ENCODE assay signal across 10 cellular contexts in genomic region chr11:116073854-116074837, GRCh38.
DNase-seq lines count a peak whose midpoint lies in the region; ATAC-seq lines count a peak whose summit lies in the region.
"Had no signal": no experiment of that assay in that cellular context is flagged by ENCODE, and none has a peak within 500 bp of the region (broad histone marks: within the 10 kb centered on the region; RNA-seq: fewer than 3 reads in every experiment).

No MANE protein-coding gene starts in this region.

- no peak overlapping the region for H3K4me3 ChIP-seq in CD4-positive, alpha-beta memory T cell (ENCODE audit: low read length in 2 of 2)

- H3K27me3 Mint-ChIP-seq in CD4-positive, alpha-beta memory T cell = peaks cover 2 to 3% of the 10 kb centered on the region in 2 donors
- no peaks in the 10 kb centered on the region for H3K27me3 Mint-ChIP-seq in activated CD4-positive, alpha-beta T cell treated with anti-CD3 and anti-CD28 coated beads, Interleukin-2, amount 10 ng/mL, durations not matched to agents 24 days and 14 days
- H3K27me3 Mint-ChIP-seq: activated naive CD8-positive, alpha-beta T cell treated with anti-CD3 and anti-CD28 coated beads, Interleukin-2, amount 10 ng/mL, durations not matched to agents 7 days and 5 days had no signal

- POLR2A ChIA-PET in CD4-positive, alpha-beta memory T cell (lab: Charles Lee; ENCODE audit: partially characterized antibody) = no interaction called here

- no peaks in the 10 kb centered on the region for H3K4me1 Mint-ChIP-seq in CD4-positive, alpha-beta memory T cell
- no peaks in the 10 kb centered on the region for H3K4me1 Mint-ChIP-seq in activated CD4-positive, alpha-beta T cell treated with anti-CD3 and anti-CD28 coated beads, Interleukin-2, amount 10 ng/mL, durations not matched to agents 24 days and 14 days
- H3K4me1 Mint-ChIP-seq: activated naive CD8-positive, alpha-beta T cell treated with anti-CD3 and anti-CD28 coated beads, Interleukin-2, amount 10 ng/mL, durations not matched to agents 7 days and 5 days had no signal

- DNase-seq in NCI-H82 (lab: John Stamatoyannopoulos, UW) (peak; percentile 88), kidney glomerular epithelial cell (lab: John Stamatoyannopoulos, UW) (peak; percentile 75), activated gamma-delta T cell treated with Interleukin-2 at 50 U/mL for 16 hours (no peak)
- no peak for DNase-seq in CD4-positive, alpha-beta memory T cell
- no peak for DNase-seq in stimulated activated CD4-positive, alpha-beta T cell treated with anti-CD3 and anti-CD28 coated beads, Interleukin-1b, Interleukin-23, amount 100 ng/mL, for 48 hours
- no peak for DNase-seq in activated CD4-positive, alpha-beta T cell treated with anti-CD3 and anti-CD28 coated beads, Interleukin-2, amount 10 ng/mL, durations not matched to agents 24 days and 14 days
- DNase-seq: activated naive CD8-positive, alpha-beta T cell treated with anti-CD3 and anti-CD28 coated beads, Interleukin-2, amount 10 ng/mL, durations not matched to agents 7 days and 5 days had no signal

- no peak overlapping the region for H3K27ac Mint-ChIP-seq in CD4-positive, alpha-beta memory T cell
- H3K27ac Mint-ChIP-seq in activated CD4-positive, alpha-beta T cell treated with anti-CD3 and anti-CD28 coated beads, Interleukin-2, amount 10 ng/mL, durations not matched to agents 24 days and 14 days = no peak overlapping the region
- H3K27ac Mint-ChIP-seq: activated naive CD8-positive, alpha-beta T cell treated with anti-CD3 and anti-CD28 coated beads, Interleukin-2, amount 10 ng/mL, durations not matched to agents 7 days and 5 days; natural killer cell treated with Interleukin-12 subunit alpha and Interleukin-12 subunit beta and Interleukin-15 and Interleukin-18, amount 100 ng/mL, for 72 hours had no signal

- H3K27ac ChIP-seq in CD4-positive, alpha-beta memory T cell (ENCODE audit: low read depth, low read length) = no peak overlapping the region

- no peaks in the 10 kb centered on the region for H3K36me3 Mint-ChIP-seq in CD4-positive, alpha-beta memory T cell
- H3K36me3 Mint-ChIP-seq in activated CD4-positive, alpha-beta T cell treated with anti-CD3 and anti-CD28 coated beads, Interleukin-2, amount 10 ng/mL, durations not matched to agents 24 days and 14 days (ENCODE audit: low read depth) = no peaks in the 10 kb centered on the region
- H3K36me3 Mint-ChIP-seq: activated naive CD8-positive, alpha-beta T cell treated with anti-CD3 and anti-CD28 coated beads, Interleukin-2, amount 10 ng/mL, durations not matched to agents 7 days and 5 days; natural killer cell treated with Interleukin-12 subunit alpha and Interleukin-12 subunit beta and Interleukin-15 and Interleukin-18, amount 100 ng/mL, for 72 hours had no signal

- H3K4me3 Mint-ChIP-seq in CD4-positive, alpha-beta memory T cell = no peak overlapping the region
- no peak overlapping the region for H3K4me3 Mint-ChIP-seq in activated CD4-positive, alpha-beta T cell treated with anti-CD3 and anti-CD28 coated beads, Interleukin-2, amount 10 ng/mL, durations not matched to agents 24 days and 14 days
- H3K4me3 Mint-ChIP-seq: activated naive CD8-positive, alpha-beta T cell treated with anti-CD3 and anti-CD28 coated beads, Interleukin-2, amount 10 ng/mL, durations not matched to agents 7 days and 5 days; natural killer cell treated with Interleukin-12 subunit alpha and Interleukin-12 subunit beta and Interleukin-15 and Interleukin-18, amount 100 ng/mL, for 72 hours had no signal

- intact Hi-C loops in CD4-positive, alpha-beta memory T cell (cut with micrococcal nuclease) = no loop called here
- intact Hi-C loops in activated CD4-positive, alpha-beta T cell treated with anti-CD3 and anti-CD28 coated beads, Interleukin-2, amount 10 ng/mL, durations not matched to agents 24 days and 14 days (cut with micrococcal nuclease) = no loop called here

- ATAC-seq in GM18868 (IDR thresholded peaks at IDR 0.05; ENCODE audit: unreplicated experiment) (peak; percentile 92), HG02870 (IDR thresholded peaks at IDR 0.05; ENCODE audit: unreplicated experiment) (peak; percentile 93)

- no peaks in the 10 kb centered on the region for H3K9me3 ChIP-seq in CD4-positive, alpha-beta memory T cell (ENCODE audit: control insufficient read depth in 1 of 2, low read length in 2 of 2)

- CTCF ChIA-PET in CD4-positive, alpha-beta memory T cell (lab: Charles Lee; ENCODE audit: partially characterized antibody) = interaction anchor here (1.0 kb wide), 1 partner anchor 10 kb away, joined by 3 read pairs; no protein-coding TSS in a partner anchor

- H3K27me3 ChIP-seq in CD4-positive, alpha-beta memory T cell (ENCODE audit: insufficient read depth, low read length) = no peaks in the 10 kb centered on the region

- peaks cover 0 to 8% (median 1%) of the 10 kb centered on the region in 8 donors for H3K9me3 Mint-ChIP-seq in CD4-positive, alpha-beta memory T cell
- H3K9me3 Mint-ChIP-seq in activated CD4-positive, alpha-beta T cell treated with anti-CD3 and anti-CD28 coated beads, Interleukin-2, amount 10 ng/mL, durations not matched to agents 24 days and 14 days = no peaks in the 10 kb centered on the region
- H3K9me3 Mint-ChIP-seq: activated naive CD8-positive, alpha-beta T cell treated with anti-CD3 and anti-CD28 coated beads, Interleukin-2, amount 10 ng/mL, durations not matched to agents 7 days and 5 days had no signal

- no peaks in the 10 kb centered on the region for H3K4me1 ChIP-seq in CD4-positive, alpha-beta memory T cell (ENCODE audit: insufficient read depth, low read length)

- no peaks in the 10 kb centered on the region for H3K36me3 ChIP-seq in CD4-positive, alpha-beta memory T cell (ENCODE audit: insufficient read depth, low read length)

Comparison
In these comparisons a context has a peak if more than half of its experiments do, and no peak if none do; other contexts are left out.
1. DNase-seq: peak in NCI-H82 (single experiment) and kidney glomerular epithelial cell (single experiment); none in CD4-positive, alpha-beta memory T cell (0 of 5), stimulated activated CD4-positive, alpha-beta T cell treated with anti-CD3 and anti-CD28 coated beads, Interleukin-1b, Interleukin-23, amount 100 ng/mL, for 48 hours (single experiment), activated CD4-positive, alpha-beta T cell treated with anti-CD3 and anti-CD28 coated beads, Interleukin-2, amount 10 ng/mL, durations not matched to agents 24 days and 14 days (single experiment) and activated gamma-delta T cell treated with Interleukin-2 at 50 U/mL for 16 hours (single experiment).